ENCODE assay signal across 17 cellular contexts in the genomic region with DNA sequence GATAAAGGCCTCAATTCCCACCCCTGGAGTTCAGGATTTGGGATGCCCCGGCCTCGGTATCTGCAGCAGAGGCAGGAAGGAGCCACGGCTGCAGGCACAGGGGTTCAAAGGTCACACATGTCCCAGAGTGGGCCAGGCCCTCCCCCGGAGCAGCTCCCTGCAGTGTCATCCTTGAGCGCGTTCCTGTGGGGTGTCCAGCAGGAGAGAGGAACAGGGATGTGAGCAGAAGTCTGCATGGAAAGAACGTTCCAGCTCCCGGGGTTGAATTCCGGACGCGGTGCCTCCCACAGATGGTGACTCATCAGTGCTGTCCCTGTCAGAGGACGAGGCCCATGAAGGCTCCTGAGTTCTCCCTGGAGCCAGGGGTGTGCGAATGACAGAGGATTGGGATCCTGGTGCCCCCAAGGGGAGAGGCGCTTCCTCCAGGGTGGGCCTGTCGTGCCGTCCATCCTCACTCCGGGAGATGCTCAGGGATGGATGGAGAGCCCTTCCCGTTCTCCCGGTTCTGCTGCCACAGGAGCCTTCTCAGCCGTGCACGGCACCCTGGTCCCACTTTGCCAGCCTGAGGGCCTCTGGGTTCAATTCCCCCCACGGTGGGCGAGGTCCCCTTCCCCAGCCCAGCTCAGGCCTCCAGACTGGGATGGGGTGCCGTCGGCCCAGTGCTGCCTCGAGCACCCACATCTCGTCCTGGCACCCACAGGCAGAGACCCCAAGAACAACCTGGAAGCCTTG. TPM values are rescaled to one million over a fixed set of nuclear protein-coding genes. Genes with fewer than 3 reads are reported as not detected.
DNase-seq lines count a peak whose midpoint lies in the region; ATAC-seq and TF ChIP-seq lines count a peak whose summit lies in the region.
"Had no signal": no experiment of that assay in that cellular context is flagged by ENCODE, and none has a peak within 500 bp of the region (broad histone marks: within the 10 kb centered on the region; RNA-seq: fewer than 3 reads in every experiment).

No MANE protein-coding gene starts in this region.

- H3K4me3 ChIP-seq in GM23248 (no peak overlapping the region), spleen (no peak overlapping the region)
- H3K4me3 ChIP-seq: breast epithelium, GM12878 had no signal

- peaks cover 20% of the 10 kb centered on the region for H3K27me3 Mint-ChIP-seq in T-helper 17 cell
- H3K27me3 Mint-ChIP-seq: CD4-positive, CD25-positive, alpha-beta regulatory T cell had no signal

- no peak overlapping the region for H3K4me3 Mint-ChIP-seq in T-helper 17 cell
- H3K4me3 Mint-ChIP-seq: CD4-positive, CD25-positive, alpha-beta regulatory T cell; memory B cell; stimulated activated naive CD8-positive, alpha-beta T cell treated with anti-CD3 and anti-CD28 coated beads, Interleukin-15, Interleukin-2, amounts not matched to agents 100 ng/mL and 50 ng/mL, for 24 hours had no signal

- intact Hi-C loops in spleen (cut with DNase I; ENCODE audit: low total_unique reads), result no loop called here

- no peaks in the 10 kb centered on the region for H3K4me1 ChIP-seq in GM23248 (ENCODE audit: insufficient read depth)
- H3K4me1 ChIP-seq in spleen, result peaks cover 0 to 9% (median 0%) of the 10 kb centered on the region in 6 donors
- H3K4me1 ChIP-seq: breast epithelium had no signal

- H3K27ac ChIP-seq in GM23248, result no peak overlapping the region
- peak overlapping the region in 5 of 8 donors; percentile 48 to 63 (median 57) for H3K27ac ChIP-seq in spleen
- H3K27ac ChIP-seq: breast epithelium, WERI-Rb-1 had no signal

- H3K27me3 ChIP-seq in GM23248 (replicated peaks; ENCODE audit: insufficient read depth) (peaks cover 4% of the 10 kb centered on the region; the same call in 1 of the 2 replicates), spleen (replicated peaks in 1 of 7) (peaks cover 0 to 65% (median 5%) of the 10 kb centered on the region in 7 donors)

- H3F3A ChIP-seq in GM23248 (ENCODE audit: insufficient read depth), result no peaks in the 10 kb centered on the region

- H3K4me2 ChIP-seq in GM23248 (ENCODE audit: unreplicated experiment), result no peak overlapping the region

- H3K36me3 ChIP-seq in GM23248 (ENCODE audit: low read depth), result no peaks in the 10 kb centered on the region
- no peaks in the 10 kb centered on the region for H3K36me3 ChIP-seq in spleen
- H3K36me3 ChIP-seq: breast epithelium, WERI-Rb-1 had no signal

- ATAC-seq in T-helper 17 cell, result no peak
- no peak for ATAC-seq in HG02678 (IDR thresholded peaks at IDR 0.05; ENCODE audit: unreplicated experiment)
- ATAC-seq: GM12878 had no signal

- no peak overlapping the region for H3K9ac ChIP-seq in GM23248

- no peak for TF ChIP-seq POLR2A in spleen (IDR thresholded peaks at IDR 0.05)

- TF ChIP-seq CTCF in spleen (IDR thresholded peaks at IDR 0.05 in 8 of 11, conservative IDR thresholded peaks at IDR 0.05 in 3 of 11), result no peak

- H3K79me2 ChIP-seq in GM23248 (ENCODE audit: insufficient read depth), result no peaks in the 10 kb centered on the region

- H3K27ac Mint-ChIP-seq in T-helper 17 cell, result peak overlapping the region; percentile 14
- H3K27ac Mint-ChIP-seq: CD4-positive, CD25-positive, alpha-beta regulatory T cell; memory B cell; stimulated activated naive CD8-positive, alpha-beta T cell treated with anti-CD3 and anti-CD28 coated beads, Interleukin-15, Interleukin-2, amounts not matched to agents 100 ng/mL and 50 ng/mL, for 24 hours had no signal

- H3K36me3 Mint-ChIP-seq in T-helper 17 cell (ENCODE audit: low read depth), result no peaks in the 10 kb centered on the region
- H3K36me3 Mint-ChIP-seq: CD4-positive, CD25-positive, alpha-beta regulatory T cell; memory B cell had no signal

- H2AFZ ChIP-seq in GM23248, result no peak overlapping the region

- H3K9me3 ChIP-seq in GM23248 (ENCODE audit: low read depth) (no peaks in the 10 kb centered on the region), T-helper 17 cell (ENCODE audit: control insufficient read depth, low read length, poor library complexity, severe bottlenecking) (no peaks in the 10 kb centered on the region), spleen (no peaks in the 10 kb centered on the region)
- H3K9me3 ChIP-seq: breast epithelium had no signal

- H4K20me1 ChIP-seq in GM23248 (ENCODE audit: insufficient read depth), result no peaks in the 10 kb centered on the region

- DNase-seq in GM23248 (peak; percentile 44), T-helper 17 cell (no peak), kidney glomerular epithelial cell (lab: John Stamatoyannopoulos, UW) (peak; percentile 49), spleen (no peak)
- no peak for DNase-seq in activated CD4-positive, alpha-beta T cell treated with anti-CD3 and anti-CD28 coated beads for 48 hours
- DNase-seq in stimulated activated CD4-positive, alpha-beta T cell treated with anti-CD3 and anti-CD28 coated beads, Interleukin-15, amount 100 ng/mL, for 24 hours, result no peak
- DNase-seq: activated naive CD4-positive, alpha-beta T cell treated with Interleukin-2 at 50 U/mL for 16 hours; CD4-positive, CD25-positive, alpha-beta regulatory T cell; effector memory CD4-positive, alpha-beta T cell; Kasumi-1; NCI-H146; WERI-Rb-1 had no signal

- H3K4me1 Mint-ChIP-seq in T-helper 17 cell, result peaks cover 4% of the 10 kb centered on the region
- H3K4me1 Mint-ChIP-seq: memory B cell had no signal

- no peaks in the 10 kb centered on the region for H3K9me2 ChIP-seq in GM23248 (ENCODE audit: insufficient read depth)

- in situ Hi-C loops in GM23248 (cut with MboI), result no loop called here

- WGBS in GM23248 (ENCODE audit: low coverage in 1 of 2, low lambda C conversion rate in 2 of 2, missing lambda C conversion rate in 2 of 2), 2 experiments, result 47 to 58% methylated on average over 25 to 26 of the region's 27 CpGs
- WGBS in spleen, 5 donors, result 65 to 90% (median 74%) methylated on average over 19 to 27 of the region's 27 CpGs

RNA-seq across cellular contexts. Expression of gene LCN1, which starts 3.1 kb away (rescaled TPM):
- total RNA-seq in GM23248 (2014; rRNA removed; shearing (Covaris generic)), result not detected in 2 replicates
- polyA plus RNA-seq in GM23248 (2016; fragmentation: Nextera tagmentation; extraction: Ambion mirVana) (not detected in 2 replicates), spleen (under 1 TPM in 1 of 3 donors, not detected in 2; 0.09 TPM)
- total RNA-seq in T-helper 17 cell (not detected), spleen (not detected)
- total RNA-seq: breast epithelium; CD4-positive, CD25-positive, alpha-beta regulatory T cell; GM12878 had no signal
- polyA plus RNA-seq: CD4-positive, CD25-positive, alpha-beta regulatory T cell; GM12878 had no signal

RNA-seq across cellular contexts. Expression of gene OBP2A, which starts 21.6 kb away (rescaled TPM):
- total RNA-seq in GM23248 (2014; rRNA removed; shearing (Covaris generic)), result not detected in 2 replicates
- polyA plus RNA-seq in GM23248 (2016; fragmentation: Nextera tagmentation; extraction: Ambion mirVana), result not detected in 2 replicates
- not detected for total RNA-seq in T-helper 17 cell
- under 1 TPM in 1 of 7 donors, not detected in 6; 0.40 TPM for total RNA-seq in spleen
- polyA plus RNA-seq in spleen, result not detected
- total RNA-seq: breast epithelium; CD4-positive, CD25-positive, alpha-beta regulatory T cell; GM12878 had no signal
- polyA plus RNA-seq: CD4-positive, CD25-positive, alpha-beta regulatory T cell; GM12878 had no signal

RNA-seq across cellular contexts. Expression of gene MRPS2, which starts 23.8 kb away (rescaled TPM):
- 32.2 and 45.3 TPM in 2 replicates for total RNA-seq in GM23248 (2014; rRNA removed; shearing (Covaris generic))
- polyA plus RNA-seq in GM23248 (2016; fragmentation: Nextera tagmentation; extraction: Ambion mirVana) (51.7 and 55.3 TPM in 2 replicates), spleen (10 to 100 TPM; 29.8 to 40.6 (median 34.5) TPM)
- total RNA-seq in T-helper 17 cell (10 to 100 TPM; 22.3 to 25.0 TPM), spleen (10 to 100 TPM; 19.2 to 34.1 (median 24.1) TPM)

RNA-seq across cellular contexts. Expression of gene PAEP, which starts 37.3 kb away (rescaled TPM):
- not detected in 2 replicates for total RNA-seq in GM23248 (2014; rRNA removed; shearing (Covaris generic))
- not detected in 2 replicates for polyA plus RNA-seq in GM23248 (2016; fragmentation: Nextera tagmentation; extraction: Ambion mirVana)
- not detected for total RNA-seq in T-helper 17 cell
- not detected for total RNA-seq in spleen
- not detected for polyA plus RNA-seq in spleen
- total RNA-seq: breast epithelium; CD4-positive, CD25-positive, alpha-beta regulatory T cell; GM12878 had no signal
- polyA plus RNA-seq: CD4-positive, CD25-positive, alpha-beta regulatory T cell; GM12878 had no signal

RNA-seq across cellular contexts. Expression of gene PPP1R26, which starts 44.7 kb away (rescaled TPM):
- 13.4 and 19.2 TPM in 2 replicates for total RNA-seq in GM23248 (2014; rRNA removed; shearing (Covaris generic))
- 2.2 and 3.4 TPM in 2 replicates for polyA plus RNA-seq in GM23248 (2016; fragmentation: Nextera tagmentation; extraction: Ambion mirVana)
- total RNA-seq in T-helper 17 cell, result 1 to 10 TPM; 2.1 to 2.6 TPM
- total RNA-seq in spleen, result 10 to 100 TPM in 2 of 7 donors, 1 to 10 TPM in 5; 6.7 to 18.7 (median 9.7) TPM
- polyA plus RNA-seq in spleen, result 1 to 10 TPM; 1.8 to 4.5 (median 2.3) TPM

Comparison
In these comparisons a context has a peak if more than half of its experiments do, and no peak if none do; other contexts are left out.
1. DNase-seq: peak in GM23248 (single experiment) and kidney glomerular epithelial cell (single experiment); none in T-helper 17 cell (0 of 3), spleen (single experiment), activated CD4-positive, alpha-beta T cell treated with anti-CD3 and anti-CD28 coated beads for 48 hours (single experiment) and stimulated activated CD4-positive, alpha-beta T cell treated with anti-CD3 and anti-CD28 coated beads, Interleukin-15, amount 100 ng/mL, for 24 hours (single experiment).